Comparison of ENCODE assay signal across 8 cellular contexts in the genomic region with DNA sequence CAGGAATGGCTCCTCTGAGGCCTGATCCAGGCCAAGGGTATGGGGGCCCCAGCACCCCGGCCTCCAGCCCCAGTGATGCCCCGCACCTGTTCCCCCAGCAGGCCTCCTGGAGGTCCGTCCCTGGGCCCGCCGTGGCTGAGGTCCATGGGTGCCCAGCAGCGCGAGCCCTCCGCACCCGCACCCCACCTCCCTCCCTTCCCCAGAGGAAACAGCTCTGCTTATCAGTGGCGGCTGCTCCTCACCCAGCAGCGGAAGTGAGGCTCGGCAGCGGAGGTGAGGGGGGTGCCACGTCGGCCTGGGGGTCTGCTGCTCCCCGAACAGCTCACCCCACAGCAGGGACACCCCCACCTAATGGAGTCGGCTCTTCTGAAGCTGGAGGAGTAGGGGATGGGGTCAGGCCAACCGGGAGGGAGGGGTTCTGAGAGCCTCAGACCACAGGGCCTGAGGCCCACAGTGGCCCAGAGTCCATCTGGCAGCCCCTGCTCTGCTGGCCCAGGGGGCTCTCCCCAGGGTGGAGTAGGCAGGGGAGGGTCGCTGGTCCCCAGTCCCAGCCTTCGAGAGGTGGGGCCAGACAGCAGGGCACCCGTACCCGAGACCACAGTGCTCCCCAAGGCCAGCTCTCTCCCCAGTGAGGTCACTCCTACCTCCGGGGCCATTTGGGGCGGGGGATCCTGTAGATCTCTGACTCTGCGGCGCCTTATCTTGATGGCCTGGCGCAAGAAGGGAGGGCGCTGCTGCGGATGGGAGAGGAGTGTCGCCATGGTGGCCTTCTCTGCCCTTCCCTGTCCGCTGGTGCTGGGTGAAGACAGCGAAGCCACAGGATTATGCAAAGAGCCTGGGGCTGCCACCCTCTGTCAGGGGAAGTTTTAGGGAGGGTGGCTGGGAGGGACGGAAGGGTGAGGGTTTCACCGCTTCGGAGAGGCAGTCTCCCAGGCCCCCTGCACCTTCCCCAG. TPM values are rescaled to one million over a fixed set of nuclear protein-coding genes. Genes with fewer than 3 reads are reported as not detected.
DNase-seq lines count a peak whose midpoint lies in the region; ATAC-seq and TF ChIP-seq lines count a peak whose summit lies in the region.

A gene (minus strand): TSS at position 828 of the 953 bp plus-strand sequence. CDS start 67 bp downstream, at position 761.

- H3K4me1 Mint-ChIP-seq in activated CD4-positive, alpha-beta memory T cell treated with anti-CD3 and anti-CD28 coated beads, Interleukin-2, amount 10 ng/mL, durations not matched to agents 7 days and 5 days: peaks cover 35% of the 10 kb centered on the region
- peaks cover 12% of the 10 kb centered on the region for H3K4me1 Mint-ChIP-seq in progenitor cell of endocrine pancreas (ENCODE audit: low read depth)

- in situ Hi-C loops in KBM-7 (cut with MboI; ENCODE audit: low pct_unique_long_range_greater_than_20kb, low sequenced_read_pairs): no loop called here

- H3K27me3 ChIP-seq in DND-41 (ENCODE audit: insufficient read depth, low read length, poor library complexity): no peaks in the 10 kb centered on the region

- CTCF ChIA-PET in activated CD4-positive, alpha-beta memory T cell treated with anti-CD3 and anti-CD28 coated beads, Interleukin-2, amount 10 ng/mL, durations not matched to agents 7 days and 5 days (lab: Charles Lee): interaction anchor here (0.5 to 6.9 kb wide), 18 partner anchors 10 to 223 kb away, joined by 3 to 85 read pairs (median 4); a partner anchor contains a TSS

- peak within 1 kb of the TSS; percentile 97 for H3K27ac ChIP-seq in DND-41 (ENCODE audit: low read length)
- H3K27ac ChIP-seq in epithelial cell of prostate: peak within 1 kb of the TSS; percentile 87

- peak within 1 kb of the TSS; percentile 96 for H3K27ac Mint-ChIP-seq in activated CD4-positive, alpha-beta memory T cell treated with anti-CD3 and anti-CD28 coated beads, Interleukin-2, amount 10 ng/mL, durations not matched to agents 7 days and 5 days
- peak within 1 kb of the TSS; percentile 86 for H3K27ac Mint-ChIP-seq in progenitor cell of endocrine pancreas

- peaks cover 29% of the 10 kb centered on the region for H3K4me1 ChIP-seq in DND-41 (ENCODE audit: insufficient read depth, low read length)

- H4K20me1 ChIP-seq in DND-41 (ENCODE audit: insufficient read depth, low read length): no peaks in the 10 kb centered on the region

- peak within 1 kb of the TSS; percentile 93 for H3K9ac ChIP-seq in DND-41 (ENCODE audit: low read depth, low read length)

- POLR2A ChIA-PET in activated CD4-positive, alpha-beta memory T cell treated with anti-CD3 and anti-CD28 coated beads, Interleukin-2, amount 10 ng/mL, durations not matched to agents 7 days and 5 days (lab: Charles Lee): interaction anchor here (0.7 to 8.7 kb wide), 17 partner anchors 10 to 387 kb away, joined by 3 to 87 read pairs (median 11); a partner anchor contains a TSS

- no peaks in the 10 kb centered on the region for H3K27me3 Mint-ChIP-seq in activated CD4-positive, alpha-beta memory T cell treated with anti-CD3 and anti-CD28 coated beads, Interleukin-2, amount 10 ng/mL, durations not matched to agents 7 days and 5 days
- no peaks in the 10 kb centered on the region for H3K27me3 Mint-ChIP-seq in progenitor cell of endocrine pancreas

- DNase-seq in DND-41 (peak; percentile 82), KBM-7 (peak; percentile 50), epithelial cell of prostate (ENCODE audit: low read depth, low spot score) (no peak), progenitor cell of endocrine pancreas (ENCODE audit: low spot score, unreplicated experiment) (no peak), GM03348 (ENCODE audit: low spot score) (no peak), DMS 273 (lab: John Stamatoyannopoulos, UW; ENCODE audit: unreplicated experiment) (no peak), NCI-H2171 (lab: John Stamatoyannopoulos, UW) (no peak)
- DNase-seq in activated CD4-positive, alpha-beta memory T cell treated with anti-CD3 and anti-CD28 coated beads, Interleukin-2, amount 10 ng/mL, durations not matched to agents 7 days and 5 days: peak; percentile 72

- peak within 1 kb of the TSS; percentile 66 to 98 for H3K4me3 ChIP-seq in DND-41 (ENCODE audit: low read depth in 1 of 2, low read length in 2 of 2)

- H3K36me3 Mint-ChIP-seq in activated CD4-positive, alpha-beta memory T cell treated with anti-CD3 and anti-CD28 coated beads, Interleukin-2, amount 10 ng/mL, durations not matched to agents 7 days and 5 days (ENCODE audit: low read depth): peaks cover 52% of the 10 kb centered on the region
- peaks cover 6% of the 10 kb centered on the region for H3K36me3 Mint-ChIP-seq in progenitor cell of endocrine pancreas (ENCODE audit: insufficient read depth)

- no peaks in the 10 kb centered on the region for H3K9me3 Mint-ChIP-seq in activated CD4-positive, alpha-beta memory T cell treated with anti-CD3 and anti-CD28 coated beads, Interleukin-2, amount 10 ng/mL, durations not matched to agents 7 days and 5 days
- no peaks in the 10 kb centered on the region for H3K9me3 Mint-ChIP-seq in progenitor cell of endocrine pancreas (ENCODE audit: low read depth)

- H3K4me2 ChIP-seq in DND-41 (ENCODE audit: insufficient read depth, low read length): peak within 1 kb of the TSS; percentile 96

- ATAC-seq in DND-41 (ENCODE audit: insufficient read depth, low read depth): peak; percentile 88

- peaks cover 18% of the 10 kb centered on the region for H3K79me2 ChIP-seq in DND-41 (ENCODE audit: insufficient read depth, low read length)

- TF ChIP-seq CTCF in DND-41 (IDR thresholded peaks at IDR 0.05; ENCODE audit: borderline replicate concordance, extremely low read depth, low read length, poor library complexity, severe bottlenecking): no peak
- TF ChIP-seq CTCF in progenitor cell of endocrine pancreas (IDR thresholded peaks at IDR 0.05; ENCODE audit: unreplicated experiment): no peak

- H3K4me3 Mint-ChIP-seq in activated CD4-positive, alpha-beta memory T cell treated with anti-CD3 and anti-CD28 coated beads, Interleukin-2, amount 10 ng/mL, durations not matched to agents 7 days and 5 days: peak within 1 kb of the TSS; percentile 97
- H3K4me3 Mint-ChIP-seq in progenitor cell of endocrine pancreas (ENCODE audit: low read depth): no peak within 1 kb of the TSS

- H3K9me3 ChIP-seq in DND-41 (ENCODE audit: insufficient read depth, low read length, severe bottlenecking): no peaks in the 10 kb centered on the region

- peak within 1 kb of the TSS; percentile 95 for H2AFZ ChIP-seq in DND-41 (ENCODE audit: low read depth, low read length)

- peaks cover 44% of the 10 kb centered on the region for H3K36me3 ChIP-seq in DND-41 (ENCODE audit: insufficient read depth, low read length)

RNA-seq across cellular contexts. Expression of the gene that starts here (rescaled TPM):
- total RNA-seq in activated CD4-positive, alpha-beta memory T cell treated with anti-CD3 and anti-CD28 coated beads, Interleukin-2, amount 10 ng/mL, durations not matched to agents 7 days and 5 days: 100 to 1,000 TPM; 179 to 190 TPM
- total RNA-seq in progenitor cell of endocrine pancreas: 2.7 and 3.1 TPM in 2 replicates

Comparison
In these comparisons a context has a peak if more than half of its experiments do, and no peak if none do; other contexts are left out.
1. RNA of the gene that starts here (total RNA-seq): 179 to 190 TPM in activated CD4-positive, alpha-beta memory T cell treated with anti-CD3 and anti-CD28 coated beads, Interleukin-2, amount 10 ng/mL, durations not matched to agents 7 days and 5 days; 2.7 to 3.1 TPM in progenitor cell of endocrine pancreas; every median in the first group is over 10 times any median in the second.
2. DNase-seq: peak in DND-41 (single experiment), KBM-7 (single experiment) and activated CD4-positive, alpha-beta memory T cell treated with anti-CD3 and anti-CD28 coated beads, Interleukin-2, amount 10 ng/mL, durations not matched to agents 7 days and 5 days (single experiment); none in epithelial cell of prostate (single experiment), progenitor cell of endocrine pancreas (single experiment), GM03348 (single experiment), DMS 273 (single experiment) and NCI-H2171 (single experiment).